In genomic region chr12:132454154-132454948, GRCh38 we compare ENCODE assay signal across 18 cellular contexts. TPM values are rescaled to one million over a fixed set of nuclear protein-coding genes. Genes with fewer than 3 reads are reported as not detected.
DNase-seq lines count a peak whose midpoint lies in the region; ATAC-seq, FAIRE-seq and TF ChIP-seq lines count a peak whose summit lies in the region.
"Had no signal": no experiment of that assay in that cellular context is flagged by ENCODE, and none has a peak within 500 bp of the region (broad histone marks: within the 10 kb centered on the region; RNA-seq: fewer than 3 reads in every experiment).

No MANE protein-coding gene starts in this region.

- peak in 2 of 3 donors; percentile 4 to 5 for DNase-seq in right cardiac atrium
- DNase-seq in left cardiac atrium = no peak
- no peak for DNase-seq in HepG2 (ENCODE audit: low spot score)
- no peak for DNase-seq in tibial nerve (ENCODE audit: low spot score in 2 of 2)
- no peak for DNase-seq in midbrain (lab: John Stamatoyannopoulos, UW)
- no peak for DNase-seq in G401 (ENCODE audit: low spot score)
- DNase-seq: CD8-positive, alpha-beta memory T cell; HCEC 1CT; NCI-H1694 treated with DMSO at 0.1 percent for 48 hours; NCI-H2107; NCI-H2227 treated with DMSO at 0.1 percent for 48 hours; NCI-H510A treated with DMSO at 0.1 percent for 48 hours; NCI-H774 had no signal

- H4K20me1 ChIP-seq in Loucy (ENCODE audit: insufficient read depth, low read length, poor library complexity, severe bottlenecking) (no peaks in the 10 kb centered on the region), HepG2 (ENCODE audit: insufficient read depth, low read length) (no peaks in the 10 kb centered on the region)

- no peak for FAIRE-seq in HepG2 (lab: Jason Lieb, UNC)
- FAIRE-seq: A549, D721Med, K562 had no signal

- H3K4me3 ChIP-seq in right cardiac atrium (ENCODE audit: low read length) = no peak overlapping the region
- H3K4me3 ChIP-seq in Loucy (ENCODE audit: low read length, poor library complexity, severe bottlenecking) = peak overlapping the region; percentile 42
- no peak overlapping the region for H3K4me3 ChIP-seq in HepG2 (replicated peaks in 1 of 3; ENCODE audit: insufficient read depth in 1 of 3, low read depth in 2 of 3, low read length in 3 of 3)
- H3K4me3 ChIP-seq in tibial nerve = no peak overlapping the region
- H3K4me3 ChIP-seq: A549, GM23338, K562 had no signal

- POLR2A ChIA-PET in HepG2 (lab: Yijun Ruan, JAX) = no interaction called here

- TF ChIP-seq POLR2A in HepG2 (IDR thresholded peaks at IDR 0.05; ENCODE audit: insufficient read depth in 1 of 2, low read depth in 2 of 2, low read length in 2 of 2) = no peak
- TF ChIP-seq POLR2A in tibial nerve (IDR thresholded peaks at IDR 0.05) = no peak

- in situ Hi-C loops in HepG2 (cut with HindIII; ENCODE audit: extremely low pct_ligation_motif_present, low pct_unique_long_range_greater_than_20kb) (no loop called here), G401 (cut with HindIII; ENCODE audit: low sequenced_read_pairs) (no loop called here)

- H3K79me2 ChIP-seq in Loucy (ENCODE audit: insufficient read depth, low read length) = no peaks in the 10 kb centered on the region
- H3K79me2 ChIP-seq in HepG2 (ENCODE audit: insufficient read depth, low read length) = no peaks in the 10 kb centered on the region

- TF ChIP-seq RAD21 in HepG2 (CRISPR knock-in tag; IDR thresholded peaks at IDR 0.05) = no peak

- TF ChIP-seq CTCF in Loucy (conservative IDR thresholded peaks at IDR 0.05; ENCODE audit: low read length) (no peak), HepG2 (CRISPR knock-in tag; IDR thresholded peaks at IDR 0.05) (no peak), tibial nerve (IDR thresholded peaks at IDR 0.05) (no peak)

- no peaks in the 10 kb centered on the region for H3F3A ChIP-seq in Loucy (ENCODE audit: low read depth)

- no peak overlapping the region for H3K27ac ChIP-seq in right cardiac atrium (ENCODE audit: low read length)
- no peak overlapping the region for H3K27ac ChIP-seq in HepG2 (ENCODE audit: extremely low read length, insufficient read depth, low read length)
- no peak overlapping the region for H3K27ac ChIP-seq in tibial nerve

- WGBS in right cardiac atrium = 69% methylated on average over 16 of the region's 16 CpGs
- 44% methylated on average over 14 of the region's 16 CpGs for WGBS in HepG2 (ENCODE audit: low lambda C conversion rate)
- 63 to 78% methylated on average over 12 to 16 of the region's 16 CpGs for WGBS in tibial nerve, 2 donors

- H3K9me2 ChIP-seq in Loucy (replicated peaks; ENCODE audit: low read depth, low read length) = no peaks in the 10 kb centered on the region

- H3K4me1 ChIP-seq in right cardiac atrium (ENCODE audit: control insufficient read depth, insufficient read depth, low read length) = no peaks in the 10 kb centered on the region
- peaks cover 16% of the 10 kb centered on the region for H3K4me1 ChIP-seq in Loucy (ENCODE audit: insufficient read depth, low read length, poor library complexity, severe bottlenecking)
- peaks cover 25% of the 10 kb centered on the region for H3K4me1 ChIP-seq in HepG2 (ENCODE audit: insufficient read depth, low read length)
- peaks cover 0 to 9% (median 0%) of the 10 kb centered on the region in 4 donors for H3K4me1 ChIP-seq in tibial nerve
- H3K4me1 ChIP-seq: A549 had no signal

- ATAC-seq in right cardiac atrium (no peak), left cardiac atrium (no peak), HepG2 (no peak)
- ATAC-seq: K562 had no signal

- H3K9me3 ChIP-seq in right cardiac atrium (ENCODE audit: control insufficient read depth, low read length) (no peaks in the 10 kb centered on the region), Loucy (ENCODE audit: insufficient read depth, low read depth, low read length) (no peaks in the 10 kb centered on the region), HepG2 (ENCODE audit: low read length) (no peaks in the 10 kb centered on the region), tibial nerve (no peaks in the 10 kb centered on the region)
- H3K9me3 ChIP-seq: A549 had no signal

- CTCF ChIA-PET in HepG2 (lab: Yijun Ruan, JAX; ENCODE audit: low intra/inter-chr PET ratio, low total read pairs) = no interaction called here

- H3K27me3 ChIP-seq in right cardiac atrium (ENCODE audit: control insufficient read depth, insufficient read depth) (no peaks in the 10 kb centered on the region), Loucy (ENCODE audit: insufficient read depth, low read length, poor library complexity, severe bottlenecking) (no peaks in the 10 kb centered on the region), HepG2 (ENCODE audit: control insufficient read depth in 1 of 2, insufficient read depth in 2 of 2, low read length in 2 of 2) (peaks cover 31 to 88% of the 10 kb centered on the region in 2 experiments), tibial nerve (peaks cover 0 to 40% of the 10 kb centered on the region in 2 donors)

- TF ChIP-seq EP300 in HepG2 (IDR thresholded peaks at IDR 0.05; ENCODE audit: low read depth in 2 of 2, low read length in 2 of 2) = no peak
- TF ChIP-seq EP300 in HepG2 (CRISPR knock-in tag; IDR thresholded peaks at IDR 0.05; ENCODE audit: borderline replicate concordance) = no peak
- no peak for TF ChIP-seq EP300 in tibial nerve (IDR thresholded peaks at IDR 0.05)

- H3K9ac ChIP-seq in Loucy (ENCODE audit: low read depth, low read length, poor library complexity, severe bottlenecking) = peak overlapping the region; percentile 63
- no peak overlapping the region for H3K9ac ChIP-seq in HepG2 (ENCODE audit: insufficient read depth, low read depth, low read length)

- peak overlapping the region; percentile 70 for H3K4me2 ChIP-seq in Loucy (ENCODE audit: low read depth, low read length, poor library complexity, severe bottlenecking)
- no peak overlapping the region for H3K4me2 ChIP-seq in HepG2 (ENCODE audit: low read depth, low read length)
- H3K4me2 ChIP-seq: A549, GM23338 had no signal

- BruUV-seq in HepG2 (replicated peaks; lab: Mats Ljungman, UMichigan) = no TSS peak

- intact Hi-C loops in right cardiac atrium (cut with DNase I) (no loop called here), left cardiac atrium (cut with DNase I) (no loop called here), HepG2 (cut with micrococcal nuclease; ENCODE audit: unreplicated experiment) (no loop called here)

- H3K36me3 ChIP-seq in Loucy (ENCODE audit: insufficient read depth, low read length) (no peaks in the 10 kb centered on the region), HepG2 (replicated peaks in 1 of 2; ENCODE audit: control insufficient read depth in 1 of 2, insufficient read depth in 2 of 2, low read length in 2 of 2) (no peaks in the 10 kb centered on the region), tibial nerve (no peaks in the 10 kb centered on the region)

- H2AFZ ChIP-seq in Loucy (ENCODE audit: low read length) = no peak overlapping the region
- no peak overlapping the region for H2AFZ ChIP-seq in HepG2 (ENCODE audit: low read length)
- H2AFZ ChIP-seq: GM23338 had no signal

TF ChIP-seq in HepG2, 621 proteins besides CTCF, POLR2A, EP300 and RAD21 (continues in another document):
- TF ChIP-seq PCBP2 (optimal IDR thresholded peaks at IDR 0.05; ENCODE audit: low read depth, low read length, poor library complexity, severe bottlenecking) = peak; percentile 61

RNA-seq across cellular contexts. Expression of gene FBRSL1, which starts 35.6 kb away (rescaled TPM):
- total RNA-seq in right cardiac atrium (10 to 100 TPM; 50.4 to 65.0 (median 54.7) TPM), left cardiac atrium (10 to 100 TPM; 46.7 to 49.4 TPM), HepG2 (2016; rRNA removed; fragmentation: Illumina TruSeq; extraction: Trizol) (3.7 and 7.9 TPM in 2 replicates), tibial nerve (10 to 100 TPM; 13.8 to 31.5 (median 16.1) TPM)
- polyA plus RNA-seq in right cardiac atrium (36.4 TPM), HepG2 (2011; rRNA removed) (3.6 and 4.9 TPM in 2 replicates)
- total RNA-seq in HepG2 (2016; cell fraction: cytosol; rRNA removed; fragmentation: Illumina TruSeq; extraction: Trizol; ENCODE audit: low read depth) = 2.7 and 3.6 TPM in 2 replicates
- 5.4 and 6.9 TPM in 2 replicates for total RNA-seq in HepG2 (2016; cell fraction: insoluble cytoplasmic fraction; rRNA removed; fragmentation: Illumina TruSeq; extraction: Trizol)
- total RNA-seq in HepG2 (2016; cell fraction: membrane; rRNA removed; fragmentation: Illumina TruSeq; extraction: Trizol) = 7.0 and 9.3 TPM in 2 replicates
- 10.9 and 11.0 TPM in 2 replicates for total RNA-seq in HepG2 (2016; cell fraction: nucleus; rRNA removed; fragmentation: Illumina TruSeq; extraction: Trizol)
- 3.0 and 6.0 TPM in 2 replicates for polyA plus RNA-seq in HepG2 (2011; cell fraction: cytosol; rRNA removed)
- polyA plus RNA-seq in HepG2 (2011; cell fraction: nucleus; rRNA removed) = 50.9 and 76.3 TPM in 2 replicates
- 25.5 and 31.0 TPM in 2 replicates for polyA plus RNA-seq in HepG2 (2012)
- polyA plus RNA-seq in HepG2 (2016; cell fraction: cytosol; fragmentation: Illumina TruSeq; extraction: Trizol; ENCODE audit: low read depth) = 5.9 and 6.4 TPM in 2 replicates
- 20.0 and 28.2 TPM in 2 replicates for polyA plus RNA-seq in HepG2 (2016; cell fraction: insoluble cytoplasmic fraction; fragmentation: Illumina TruSeq; extraction: Trizol; ENCODE audit: low read depth)
- polyA plus RNA-seq in HepG2 (2016; cell fraction: membrane; fragmentation: Illumina TruSeq; extraction: Trizol; ENCODE audit: low read depth) = 20.5 and 23.8 TPM in 2 replicates
- polyA plus RNA-seq in HepG2 (2016; cell fraction: nucleus; fragmentation: Illumina TruSeq; extraction: Trizol; ENCODE audit: insufficient read depth, low read depth) = 64.1 and 69.3 TPM in 2 replicates
- 3.8 and 7.6 TPM in 2 replicates for polyA minus RNA-seq in HepG2 (2011; rRNA and poly(A)+ RNA removed; ENCODE audit: low replicate concordance)
- 17.3 and 28.7 TPM in 2 replicates for polyA minus RNA-seq in HepG2 (2011; cell fraction: cytosol; rRNA and poly(A)+ RNA removed)
- 8.5 and 11.2 TPM in 2 replicates for polyA minus RNA-seq in HepG2 (2011; cell fraction: nucleus; rRNA and poly(A)+ RNA removed)
- total RNA-seq in G401 (2014; rRNA removed; shearing (Covaris generic)) = 9.5 and 10.2 TPM in 2 replicates

Comparison
In these comparisons a context has a peak if more than half of its experiments do, and no peak if none do; other contexts are left out.
1. DNase-seq: peak in right cardiac atrium (2 of 3); none in left cardiac atrium (single experiment), HepG2 (single experiment), tibial nerve (0 of 2), midbrain (single experiment) and G401 (single experiment).